Comparison of ENCODE assay signal across 24 cellular contexts in genomic region chr14:75047506-75047905, GRCh38. TPM values are rescaled to one million over a fixed set of nuclear protein-coding genes. Genes with fewer than 3 reads are reported as not detected.
"Had no signal": no experiment of that assay in that cellular context is flagged by ENCODE, and none has a peak within 500 bp of the region (broad histone marks: within the 10 kb centered on the region; RNA-seq: fewer than 3 reads in every experiment).

No MANE protein-coding gene starts in this region.

- H3K4me3 ChIP-seq: ascending aorta, pancreas, psoas muscle, right atrium auricular region, transverse colon had no signal

- H3K27me3 ChIP-seq: ascending aorta, brain microvascular endothelial cell, pancreas, right atrium auricular region, transverse colon had no signal

- ATAC-seq: activated CD8-positive, alpha-beta T cell treated with anti-CD3 and anti-CD28 coated beads, Interleukin-2, amount 10 ng/mL, durations not matched to agents 7 days and 5 days; left ventricle myocardium superior; pancreas; psoas muscle; SK-N-SH treated with all-trans-retinoic acid at 6 μM for 48 hours had no signal

- H3K27ac ChIP-seq: ascending aorta, brain microvascular endothelial cell, epithelial cell of prostate, neutrophil, pancreas, psoas muscle, right atrium auricular region, transverse colon, VCaP had no signal

- DNase-seq: activated CD4-positive, alpha-beta T cell treated with anti-CD3 and anti-CD28 coated beads, Interleukin-2, amount 50 U/mL, for 1 hour; activated CD8-positive, alpha-beta T cell treated with anti-CD3 and anti-CD28 coated beads, Interleukin-2, amount 10 ng/mL, durations not matched to agents 7 days and 5 days; activated effector memory CD4-positive, alpha-beta T cell treated with anti-CD3 and anti-CD28 coated beads, Interleukin-2, amount 50 U/mL, for 16 hours; activated naive CD4-positive, alpha-beta T cell treated with anti-CD3 and anti-CD28 coated beads, Interleukin-2, amount 10 ng/mL, durations not matched to agents 7 days and 5 days; activated T-cell treated with anti-CD3 and anti-CD28 coated beads, Interleukin-2, amount 50 U/mL, for 1 hour; brain microvascular endothelial cell; cortex of kidney; left ventricle myocardium superior; pancreas; psoas muscle; stimulated activated CD4-positive, alpha-beta T cell treated with anti-CD3 and anti-CD28 coated beads, Interleukin-4, amount 100 ng/mL, for 24 hours; stimulated activated naive CD8-positive, alpha-beta T cell treated with anti-CD3 and anti-CD28 coated beads, Interleukin-15, Interleukin-2, amounts not matched to agents 100 U/mL and 50 U/mL, for 24 hours; transverse colon had no signal

- H3K27ac Mint-ChIP-seq: activated CD8-positive, alpha-beta T cell treated with anti-CD3 and anti-CD28 coated beads, Interleukin-2, amount 10 ng/mL, durations not matched to agents 7 days and 5 days; activated naive CD4-positive, alpha-beta T cell treated with anti-CD3 and anti-CD28 coated beads, Interleukin-2, amount 10 ng/mL, durations not matched to agents 7 days and 5 days; memory B cell; nephron; T-helper 2 cell treated with Interferon-gamma antibody and Interleukin-4, amounts not matched to agents 5 μg/mL and 100 μg/mL, for 36 hours had no signal

- H3K4me3 Mint-ChIP-seq: activated CD8-positive, alpha-beta T cell treated with anti-CD3 and anti-CD28 coated beads, Interleukin-2, amount 10 ng/mL, durations not matched to agents 7 days and 5 days; activated naive CD4-positive, alpha-beta T cell treated with anti-CD3 and anti-CD28 coated beads, Interleukin-2, amount 10 ng/mL, durations not matched to agents 7 days and 5 days; central memory CD8-positive, alpha-beta T cell; memory B cell; nephron; T-helper 2 cell treated with Interferon-gamma antibody and Interleukin-4, amounts not matched to agents 5 μg/mL and 100 μg/mL, for 36 hours had no signal

- H3K9me3 ChIP-seq: ascending aorta, neutrophil, pancreas, psoas muscle, right atrium auricular region, transverse colon had no signal

- H3K9me3 Mint-ChIP-seq: activated naive CD4-positive, alpha-beta T cell treated with anti-CD3 and anti-CD28 coated beads, Interleukin-2, amount 10 ng/mL, durations not matched to agents 7 days and 5 days; central memory CD8-positive, alpha-beta T cell; memory B cell; T-helper 2 cell treated with Interferon-gamma antibody and Interleukin-4, amounts not matched to agents 5 μg/mL and 100 μg/mL, for 36 hours had no signal

- H3K27me3 Mint-ChIP-seq: central memory CD8-positive, alpha-beta T cell; memory B cell had no signal

RNA-seq across cellular contexts. Expression of gene ACYP1, which starts 16.3 kb away (rescaled TPM):
- total RNA-seq: ascending aorta had no signal

RNA-seq across cellular contexts. Expression of gene ZC2HC1C, which starts 21.9 kb away (rescaled TPM):
- total RNA-seq: ascending aorta, mononuclear cell had no signal
